Comparison of ENCODE assay signal across 27 cellular contexts in the genomic region with DNA sequence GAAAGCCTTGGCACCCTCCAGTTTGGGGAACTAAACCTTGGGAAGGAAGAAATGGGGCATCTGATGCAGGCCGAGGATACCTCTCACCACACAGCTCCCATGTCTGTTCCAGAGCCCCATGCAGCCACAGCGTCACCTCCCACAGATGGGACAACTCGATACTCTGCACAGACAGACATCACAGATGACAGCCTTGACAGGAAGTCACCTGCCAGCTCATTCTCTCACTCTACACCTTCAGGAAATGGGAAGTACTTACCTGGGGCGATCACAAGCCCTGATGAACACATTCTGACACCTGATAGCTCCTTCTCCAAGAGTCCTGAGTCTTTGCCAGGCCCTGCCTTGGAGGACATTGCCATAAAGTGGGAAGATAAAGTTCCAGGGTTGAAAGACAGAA. TPM values are rescaled to one million over a fixed set of nuclear protein-coding genes. Genes with fewer than 3 reads are reported as not detected.
DNase-seq lines count a peak whose midpoint lies in the region; ATAC-seq and TF ChIP-seq lines count a peak whose summit lies in the region.
"Had no signal": no experiment of that assay in that cellular context is flagged by ENCODE, and none has a peak within 500 bp of the region (broad histone marks: within the 10 kb centered on the region; RNA-seq: fewer than 3 reads in every experiment).

No MANE protein-coding gene starts in this region.

- in situ Hi-C loops in GM13976 (cut with MboI; ENCODE audit: low sequenced_read_pairs, unreplicated experiment) = no loop called here

- H3K36me3 Mint-ChIP-seq in activated T-cell treated with anti-CD3 and anti-CD28 coated beads, Interleukin-2, amount 50 U/mL, for 4 hours (ENCODE audit: insufficient read depth) = no peaks in the 10 kb centered on the region
- H3K36me3 Mint-ChIP-seq in activated naive CD8-positive, alpha-beta T cell treated with anti-CD3 and anti-CD28 coated beads for 36 hours = no peaks in the 10 kb centered on the region
- peaks cover 41% of the 10 kb centered on the region for H3K36me3 Mint-ChIP-seq in nephron progenitor cell (ENCODE audit: low read depth)

- no peak for TF ChIP-seq CTCF in GM13976 (IDR thresholded peaks at IDR 0.05; ENCODE audit: borderline replicate concordance, control extremely low read depth, extremely low read depth, insufficient read depth, missing control alignments)
- TF ChIP-seq CTCF in nephron progenitor cell (IDR thresholded peaks at IDR 0.05) = no peak

- no peak for DNase-seq in activated T-cell treated with anti-CD3 and anti-CD28 coated beads, Interleukin-2, amount 50 U/mL, for 4 hours
- DNase-seq in activated T-cell treated with anti-CD3 and anti-CD28 coated beads for 4 hours (no peak), GM13976 (ENCODE audit: low spot score) (peak; percentile 5), nephron progenitor cell (no peak), NCI-H526 treated with DMSO at 0.1 percent for 48 hours (lab: John Stamatoyannopoulos, UW) (no peak), DMS79 treated with DMSO at 0.1 percent for 48 hours (lab: John Stamatoyannopoulos, UW) (no peak)
- DNase-seq in activated naive CD8-positive, alpha-beta T cell treated with anti-CD3 and anti-CD28 coated beads for 36 hours = no peak
- DNase-seq: activated CD4-positive, alpha-beta T cell treated with anti-CD3 and anti-CD28 coated beads for 1 hour; AML-193; brain microvascular endothelial cell; DMS79; effector CD8-positive, alpha-beta T cell; erythroblast; GF-D8; H9; heart left ventricle; KBM-7; kidney glomerular epithelial cell; lower lobe of right lung; NCI-H1417; NCI-H345; NCI-H748 treated with DMSO at 0.1 percent for 48 hours; ovary; retina had no signal

- H3K4me1 Mint-ChIP-seq in activated T-cell treated with anti-CD3 and anti-CD28 coated beads, Interleukin-2, amount 50 U/mL, for 4 hours (ENCODE audit: low read depth) = peaks cover 10% of the 10 kb centered on the region
- H3K4me1 Mint-ChIP-seq in activated naive CD8-positive, alpha-beta T cell treated with anti-CD3 and anti-CD28 coated beads for 36 hours = peaks cover 5% of the 10 kb centered on the region
- H3K4me1 Mint-ChIP-seq in nephron progenitor cell = peaks cover 3% of the 10 kb centered on the region

- peak overlapping the region; percentile 9 for H3K27ac Mint-ChIP-seq in activated naive CD8-positive, alpha-beta T cell treated with anti-CD3 and anti-CD28 coated beads for 36 hours
- H3K27ac Mint-ChIP-seq in nephron progenitor cell = peak overlapping the region; percentile 49
- H3K27ac Mint-ChIP-seq: H9, nephron had no signal

- no peak overlapping the region for H3K4me3 Mint-ChIP-seq in activated T-cell treated with anti-CD3 and anti-CD28 coated beads, Interleukin-2, amount 50 U/mL, for 4 hours
- H3K4me3 Mint-ChIP-seq in activated naive CD8-positive, alpha-beta T cell treated with anti-CD3 and anti-CD28 coated beads for 36 hours = no peak overlapping the region
- H3K4me3 Mint-ChIP-seq in nephron progenitor cell = no peak overlapping the region
- H3K4me3 Mint-ChIP-seq: H9, nephron had no signal

- no peaks in the 10 kb centered on the region for H3K9me3 Mint-ChIP-seq in activated T-cell treated with anti-CD3 and anti-CD28 coated beads, Interleukin-2, amount 50 U/mL, for 4 hours
- H3K9me3 Mint-ChIP-seq in activated naive CD8-positive, alpha-beta T cell treated with anti-CD3 and anti-CD28 coated beads for 36 hours = no peaks in the 10 kb centered on the region
- peaks cover 5% of the 10 kb centered on the region for H3K9me3 Mint-ChIP-seq in nephron progenitor cell
- H3K9me3 Mint-ChIP-seq: H9 had no signal

- no peaks in the 10 kb centered on the region for H3K27me3 Mint-ChIP-seq in activated T-cell treated with anti-CD3 and anti-CD28 coated beads, Interleukin-2, amount 50 U/mL, for 4 hours (ENCODE audit: low read depth)
- H3K27me3 Mint-ChIP-seq in activated naive CD8-positive, alpha-beta T cell treated with anti-CD3 and anti-CD28 coated beads for 36 hours = no peaks in the 10 kb centered on the region
- H3K27me3 Mint-ChIP-seq in nephron progenitor cell (ENCODE audit: low read depth, poor library complexity) = peaks cover 18% of the 10 kb centered on the region

- ATAC-seq in activated T-cell treated with anti-CD3 and anti-CD28 coated beads, Interleukin-2, amount 50 U/mL, for 4 hours = peak; percentile 33 to 41
- no peak for ATAC-seq in GM21447 (IDR thresholded peaks at IDR 0.05; ENCODE audit: unreplicated experiment)
- ATAC-seq: A549, heart left ventricle, lower lobe of right lung had no signal

RNA-seq across cellular contexts. Expression of gene MAP1A, which starts 7.7 kb away (rescaled TPM):
- 1 to 10 TPM; 1.1 to 1.2 (median 1.2) TPM for total RNA-seq in activated T-cell treated with anti-CD3 and anti-CD28 coated beads, Interleukin-2, amount 50 U/mL, for 4 hours
- total RNA-seq in activated naive CD8-positive, alpha-beta T cell treated with anti-CD3 and anti-CD28 coated beads for 36 hours = under 1 TPM; 0.68 TPM

RNA-seq across cellular contexts. Expression of gene TP53BP1, which starts 32.2 kb away (rescaled TPM):
- total RNA-seq in activated T-cell treated with anti-CD3 and anti-CD28 coated beads, Interleukin-2, amount 50 U/mL, for 4 hours = 10 to 100 TPM; 30.5 to 36.1 (median 35.3) TPM
- total RNA-seq in activated naive CD8-positive, alpha-beta T cell treated with anti-CD3 and anti-CD28 coated beads for 36 hours = 10 to 100 TPM; 24.1 to 24.3 TPM
